ENCODE assay signal across 1 cellular context in genomic region chr6:36489426-36489825, GRCh38.
TF ChIP-seq lines count a peak whose summit lies in the region.

No MANE protein-coding gene starts in this region.

TF ChIP-seq in HepG2, 621 proteins besides CTCF, POLR2A, EP300 and RAD21:
- TF ChIP-seq ZNF230 (CRISPR knock-in tag; IDR thresholded peaks at IDR 0.05) (no peak), RBM22 (optimal IDR thresholded peaks at IDR 0.05; ENCODE audit: low read length) (peak; percentile 17)
